ENCODE assay signal across 8 cellular contexts in genomic region chr7:106022193-106022821, GRCh38. TPM values are rescaled to one million over a fixed set of nuclear protein-coding genes. Genes with fewer than 3 reads are reported as not detected.
DNase-seq lines count a peak whose midpoint lies in the region; ATAC-seq and TF ChIP-seq lines count a peak whose summit lies in the region.

No MANE protein-coding gene starts in this region.

- no peaks in the 10 kb centered on the region for H3K9me3 ChIP-seq in upper lobe of right lung

- peak overlapping the region; percentile 45 to 56 for H3K4me3 Mint-ChIP-seq in effector memory CD8-positive, alpha-beta T cell

- H3K27ac Mint-ChIP-seq in effector memory CD8-positive, alpha-beta T cell, result peak overlapping the region; percentile 95

- H3K27me3 ChIP-seq in upper lobe of right lung, result no peaks in the 10 kb centered on the region

- H3K4me1 Mint-ChIP-seq in effector memory CD8-positive, alpha-beta T cell (ENCODE audit: low read depth in 2 of 2), result peaks cover 32 to 38% of the 10 kb centered on the region in 2 donors

- H3K4me3 ChIP-seq in upper lobe of right lung (no peak overlapping the region), coronary artery (no peak overlapping the region)

- peaks cover 8% of the 10 kb centered on the region for H3K36me3 Mint-ChIP-seq in effector memory CD8-positive, alpha-beta T cell (ENCODE audit: insufficient read depth)

- no peaks in the 10 kb centered on the region for H3K9me3 Mint-ChIP-seq in effector memory CD8-positive, alpha-beta T cell

- peaks cover 0 to 16% of the 10 kb centered on the region in 2 donors for H3K27me3 Mint-ChIP-seq in effector memory CD8-positive, alpha-beta T cell

- in situ Hi-C loops in GM13976 (cut with MboI; ENCODE audit: low sequenced_read_pairs, unreplicated experiment), result no loop called here

- no peak for TF ChIP-seq CTCF in upper lobe of right lung (IDR thresholded peaks at IDR 0.05)
- no peak for TF ChIP-seq CTCF in GM13976 (IDR thresholded peaks at IDR 0.05; ENCODE audit: borderline replicate concordance, control extremely low read depth, extremely low read depth, insufficient read depth, missing control alignments)
- no peak for TF ChIP-seq CTCF in coronary artery (IDR thresholded peaks at IDR 0.05)

- peak; percentile 64 for ATAC-seq in GM18505 (IDR thresholded peaks at IDR 0.05; ENCODE audit: unreplicated experiment)
- ATAC-seq in HG03103 (IDR thresholded peaks at IDR 0.05; ENCODE audit: low read depth, unreplicated experiment), result peak; percentile 58
- ATAC-seq in effector memory CD8-positive, alpha-beta T cell (replicated peaks), result peak; percentile 84
- peak; percentile 30 for ATAC-seq in upper lobe of right lung

- peak; percentile 46 for DNase-seq in activated CD4-positive, CD25-positive, alpha-beta regulatory T cell treated with anti-CD3 and anti-CD28 coated beads, Interleukin-2, amount 50 U/mL, for 72 hours
- DNase-seq in effector memory CD8-positive, alpha-beta T cell, result peak; percentile 78 to 81 (median 79)
- DNase-seq in upper lobe of right lung (no peak), GM13976 (ENCODE audit: low spot score) (no peak), HPDE6-E6E7 (ENCODE audit: extremely low spot score) (no peak), coronary artery (ENCODE audit: low spot score) (no peak)

- no peak for TF ChIP-seq POLR2A in GM18505 (IDR thresholded peaks at IDR 0.05; ENCODE audit: borderline replicate concordance, extremely low read depth, insufficient read depth, insufficient read length)

- no peaks in the 10 kb centered on the region for H3K4me1 ChIP-seq in upper lobe of right lung

- H3K27ac ChIP-seq in upper lobe of right lung (no peak overlapping the region), coronary artery (no peak overlapping the region)

- intact Hi-C loops in upper lobe of right lung (cut with DNase I), result no loop called here

- no peaks in the 10 kb centered on the region for H3K36me3 ChIP-seq in upper lobe of right lung

RNA-seq across cellular contexts. Expression of gene CDHR3, which starts 59.2 kb away (rescaled TPM):
- 1.4 TPM for total RNA-seq in upper lobe of right lung

Comparison
In these comparisons a context has a peak if more than half of its experiments do, and no peak if none do; other contexts are left out.
1. ATAC-seq: peak in every context shown above with its lines; median percentile 84 in effector memory CD8-positive, alpha-beta T cell; 64 in GM18505; 58 in HG03103; 30 in upper lobe of right lung.
2. DNase-seq: peak in activated CD4-positive, CD25-positive, alpha-beta regulatory T cell treated with anti-CD3 and anti-CD28 coated beads, Interleukin-2, amount 50 U/mL, for 72 hours (single experiment) and effector memory CD8-positive, alpha-beta T cell (3 of 3); none in upper lobe of right lung (single experiment), GM13976 (single experiment), HPDE6-E6E7 (single experiment) and coronary artery (single experiment).